8 cellular contexts compared by ENCODE assay signal in the genomic region with DNA sequence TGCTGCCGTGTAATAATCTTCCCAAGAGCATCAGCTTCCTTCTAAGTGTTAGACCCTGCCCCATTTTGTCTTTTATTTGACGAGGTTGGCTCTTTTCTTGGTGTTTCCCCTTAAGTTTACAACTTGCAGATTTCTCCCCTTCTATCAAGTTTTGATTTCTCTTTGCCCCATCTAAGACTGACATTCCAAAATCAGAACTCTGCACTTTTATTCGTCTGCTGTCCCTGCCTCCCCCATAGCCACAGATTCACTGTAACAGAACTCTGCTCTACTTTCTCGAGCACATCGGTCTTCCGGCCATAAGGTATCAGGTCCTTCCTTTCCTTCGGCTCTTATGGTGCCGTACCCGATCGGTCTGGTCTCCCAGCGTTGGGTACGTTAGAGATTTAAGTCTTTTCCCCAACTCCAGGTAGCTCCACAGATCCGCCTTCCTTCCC. TPM values are rescaled to one million over a fixed set of nuclear protein-coding genes. Genes with fewer than 3 reads are reported as not detected.
DNase-seq lines count a peak whose midpoint lies in the region; ATAC-seq and TF ChIP-seq lines count a peak whose summit lies in the region.

No MANE protein-coding gene starts in this region.

- H3K27me3 ChIP-seq in GM23338 (ENCODE audit: insufficient read depth) (no peaks in the 10 kb centered on the region), PC-9 (ENCODE audit: insufficient read depth, low read depth) (peaks cover 14% of the 10 kb centered on the region), muscle layer of colon (ENCODE audit: control insufficient read depth in 1 of 2, insufficient read depth in 2 of 2, low read length in 2 of 2) (no peaks in the 10 kb centered on the region)

- H3K4me2 ChIP-seq in GM23338 (peak overlapping the region; percentile 94), PC-9 (peak overlapping the region; percentile 70)

- no peak for TF ChIP-seq CTCF in GM23338 (conservative IDR thresholded peaks at IDR 0.05; ENCODE audit: low read depth in 2 of 2)
- TF ChIP-seq CTCF in PC-9 (conservative IDR thresholded peaks at IDR 0.05) = no peak

- H3K4me1 ChIP-seq in ES-I3 (ENCODE audit: insufficient read depth, low read length) (peaks cover 10% of the 10 kb centered on the region), GM23338 (ENCODE audit: insufficient read depth) (peaks cover 25% of the 10 kb centered on the region), PC-9 (replicated peaks; ENCODE audit: insufficient read depth) (no peaks in the 10 kb centered on the region), muscle layer of colon (ENCODE audit: insufficient read depth, low read length) (peaks cover 35% of the 10 kb centered on the region)

- no peaks in the 10 kb centered on the region for H3K9me3 Mint-ChIP-seq in GM23338

- DNase-seq in GM23338 (ENCODE audit: low spot score) (peak; percentile 16), PC-9 (no peak), DMS153 (lab: John Stamatoyannopoulos, UW) (no peak), NCI-H1105 (lab: John Stamatoyannopoulos, UW) (no peak), HK-2 (ENCODE audit: unreplicated experiment) (no peak)
- DNase-seq in effector CD4-positive, alpha-beta T cell = peak; percentile 8

- peak; percentile 44 for ATAC-seq in GM23338

- no peaks in the 10 kb centered on the region for H3K36me3 Mint-ChIP-seq in GM23338 (ENCODE audit: low read depth)

- POLR2A ChIA-PET in PC-9 (lab: Charles Lee; ENCODE audit: unreplicated experiment) = no interaction called here

- H3K4me3 ChIP-seq in GM23338 = peak overlapping the region; percentile 94
- H3K4me3 ChIP-seq in PC-9 = peak overlapping the region; percentile 60
- H3K4me3 ChIP-seq in muscle layer of colon (ENCODE audit: low read depth in 1 of 2, low read length in 2 of 2) = peak overlapping the region; percentile 91 to 97

- peak overlapping the region; percentile 95 for H3K27ac ChIP-seq in GM23338 (ENCODE audit: low read depth)
- H3K27ac ChIP-seq in PC-9 = no peak overlapping the region
- peak overlapping the region; percentile 97 for H3K27ac ChIP-seq in muscle layer of colon (ENCODE audit: low read depth, low read length)

- H3K27ac Mint-ChIP-seq in GM23338 = peak overlapping the region; percentile 97

- peak overlapping the region; percentile 89; the same call in 1 of the 2 replicates for H2AFZ ChIP-seq in GM23338
- peak overlapping the region; percentile 90 for H2AFZ ChIP-seq in PC-9

- CTCF ChIA-PET in PC-9 (lab: Charles Lee) = no interaction called here

- no peaks in the 10 kb centered on the region for H4K20me1 ChIP-seq in GM23338 (replicated peaks; ENCODE audit: insufficient read depth)
- H4K20me1 ChIP-seq in PC-9 (ENCODE audit: insufficient read depth) = peaks cover 2% of the 10 kb centered on the region; the same call in 1 of the 2 replicates

- peak overlapping the region; percentile 62 for H3K9ac ChIP-seq in ES-I3 (ENCODE audit: low read depth, low read length)
- H3K9ac ChIP-seq in muscle layer of colon (ENCODE audit: low read length) = peak overlapping the region; percentile 97

- peak overlapping the region; percentile 89 for H3K4me3 Mint-ChIP-seq in GM23338

- intact Hi-C loops in PC-9 (cut with micrococcal nuclease; ENCODE audit: unreplicated experiment) = no loop called here

- TSS peak; percentile 37 for BruUV-seq in PC-9 (replicated peaks; lab: Mats Ljungman, UMichigan)

- H3K9me3 ChIP-seq in ES-I3 (ENCODE audit: control insufficient read depth, insufficient read depth, low read length) (no peaks in the 10 kb centered on the region), PC-9 (ENCODE audit: insufficient read depth, low read depth) (no peaks in the 10 kb centered on the region), muscle layer of colon (ENCODE audit: low read length) (no peaks in the 10 kb centered on the region)

- no peaks in the 10 kb centered on the region for H3K36me3 ChIP-seq in ES-I3 (ENCODE audit: insufficient read depth, low read length)
- no peaks in the 10 kb centered on the region for H3K36me3 ChIP-seq in GM23338 (ENCODE audit: insufficient read depth)
- no peaks in the 10 kb centered on the region for H3K36me3 ChIP-seq in PC-9 (ENCODE audit: low read depth)
- H3K36me3 ChIP-seq in muscle layer of colon (ENCODE audit: insufficient read depth, low read length) = no peaks in the 10 kb centered on the region

- peaks cover 33% of the 10 kb centered on the region for H3K4me1 Mint-ChIP-seq in GM23338

- H3K9me2 ChIP-seq in GM23338 (ENCODE audit: insufficient read depth) (no peaks in the 10 kb centered on the region), PC-9 (ENCODE audit: insufficient read depth) (no peaks in the 10 kb centered on the region)

- H3K79me2 ChIP-seq in GM23338 (replicated peaks; ENCODE audit: insufficient read depth) = peaks cover 49% of the 10 kb centered on the region
- no peaks in the 10 kb centered on the region for H3K79me2 ChIP-seq in PC-9 (ENCODE audit: low read depth)

- peaks cover 2% of the 10 kb centered on the region for H3K27me3 Mint-ChIP-seq in GM23338 (ENCODE audit: insufficient read depth, low read depth, poor library complexity)

- H3F3A ChIP-seq in GM23338 (replicated peaks; ENCODE audit: low read depth) (no peaks in the 10 kb centered on the region), PC-9 (ENCODE audit: insufficient read depth, low read depth) (no peaks in the 10 kb centered on the region)

TF ChIP-seq in GM23338, 12 proteins besides CTCF, POLR2A, EP300 and RAD21 (continues in another document):
- TF ChIP-seq, protein P1, sequence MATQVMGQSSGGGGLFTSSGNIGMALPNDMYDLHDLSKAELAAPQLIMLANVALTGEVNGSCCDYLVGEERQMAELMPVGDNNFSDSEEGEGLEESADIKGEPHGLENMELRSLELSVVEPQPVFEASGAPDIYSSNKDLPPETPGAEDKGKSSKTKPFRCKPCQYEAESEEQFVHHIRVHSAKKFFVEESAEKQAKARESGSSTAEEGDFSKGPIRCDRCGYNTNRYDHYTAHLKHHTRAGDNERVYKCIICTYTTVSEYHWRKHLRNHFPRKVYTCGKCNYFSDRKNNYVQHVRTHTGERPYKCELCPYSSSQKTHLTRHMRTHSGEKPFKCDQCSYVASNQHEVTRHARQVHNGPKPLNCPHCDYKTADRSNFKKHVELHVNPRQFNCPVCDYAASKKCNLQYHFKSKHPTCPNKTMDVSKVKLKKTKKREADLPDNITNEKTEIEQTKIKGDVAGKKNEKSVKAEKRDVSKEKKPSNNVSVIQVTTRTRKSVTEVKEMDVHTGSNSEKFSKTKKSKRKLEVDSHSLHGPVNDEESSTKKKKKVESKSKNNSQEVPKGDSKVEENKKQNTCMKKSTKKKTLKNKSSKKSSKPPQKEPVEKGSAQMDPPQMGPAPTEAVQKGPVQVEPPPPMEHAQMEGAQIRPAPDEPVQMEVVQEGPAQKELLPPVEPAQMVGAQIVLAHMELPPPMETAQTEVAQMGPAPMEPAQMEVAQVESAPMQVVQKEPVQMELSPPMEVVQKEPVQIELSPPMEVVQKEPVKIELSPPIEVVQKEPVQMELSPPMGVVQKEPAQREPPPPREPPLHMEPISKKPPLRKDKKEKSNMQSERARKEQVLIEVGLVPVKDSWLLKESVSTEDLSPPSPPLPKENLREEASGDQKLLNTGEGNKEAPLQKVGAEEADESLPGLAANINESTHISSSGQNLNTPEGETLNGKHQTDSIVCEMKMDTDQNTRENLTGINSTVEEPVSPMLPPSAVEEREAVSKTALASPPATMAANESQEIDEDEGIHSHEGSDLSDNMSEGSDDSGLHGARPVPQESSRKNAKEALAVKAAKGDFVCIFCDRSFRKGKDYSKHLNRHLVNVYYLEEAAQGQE (IDR thresholded peaks at IDR 0.05; ENCODE audit: unreplicated experiment) = no peak
- TF ChIP-seq POLR2AphosphoS5 (IDR thresholded peaks at IDR 0.05; ENCODE audit: low read depth) (no peak), CREB1 (CRISPR knock-in tag; IDR thresholded peaks at IDR 0.05; ENCODE audit: low read depth) (no peak)

RNA-seq across cellular contexts. Expression of a gene that starts 0.6 kb away (rescaled TPM):
- 28.6 and 29.8 TPM in 2 replicates for total RNA-seq in GM23338 (2014; rRNA removed; shearing (Covaris generic))
- polyA plus RNA-seq in GM23338 (2016; fragmentation: Nextera tagmentation; extraction: Ambion mirVana) = 18.9 and 24.4 TPM in 2 replicates
- 6.2 and 6.8 TPM in 2 replicates for total RNA-seq in PC-9 (2021)

RNA-seq across cellular contexts. Expression of a gene that starts 49.1 kb away (rescaled TPM):
- 0.82 and 2.1 TPM in 2 replicates for total RNA-seq in GM23338 (2014; rRNA removed; shearing (Covaris generic))
- polyA plus RNA-seq in GM23338 (2016; fragmentation: Nextera tagmentation; extraction: Ambion mirVana) = 0.26 and 0.78 TPM in 2 replicates
- total RNA-seq in PC-9 (2021) = not detected in 2 replicates

Comparison
In these comparisons a context has a peak if more than half of its experiments do, and no peak if none do; other contexts are left out.
1. DNase-seq: peak in GM23338 (single experiment) and effector CD4-positive, alpha-beta T cell (single experiment); none in PC-9 (0 of 2), DMS153 (single experiment), NCI-H1105 (single experiment) and HK-2 (single experiment).
2. Peak in every context shown above with its lines, with median percentiles within 50 percentile points of each other: H3K4me3 ChIP-seq.